Comparison of ENCODE assay signal across 1 cellular context in genomic region chr13:86402500-86402899, GRCh38.
TF ChIP-seq lines count a peak whose summit lies in the region.

No MANE protein-coding gene starts in this region.

TF ChIP-seq in GM12878, 131 proteins besides CTCF, POLR2A, EP300 and RAD21 (continued from another document):
- TF ChIP-seq, protein P1, sequence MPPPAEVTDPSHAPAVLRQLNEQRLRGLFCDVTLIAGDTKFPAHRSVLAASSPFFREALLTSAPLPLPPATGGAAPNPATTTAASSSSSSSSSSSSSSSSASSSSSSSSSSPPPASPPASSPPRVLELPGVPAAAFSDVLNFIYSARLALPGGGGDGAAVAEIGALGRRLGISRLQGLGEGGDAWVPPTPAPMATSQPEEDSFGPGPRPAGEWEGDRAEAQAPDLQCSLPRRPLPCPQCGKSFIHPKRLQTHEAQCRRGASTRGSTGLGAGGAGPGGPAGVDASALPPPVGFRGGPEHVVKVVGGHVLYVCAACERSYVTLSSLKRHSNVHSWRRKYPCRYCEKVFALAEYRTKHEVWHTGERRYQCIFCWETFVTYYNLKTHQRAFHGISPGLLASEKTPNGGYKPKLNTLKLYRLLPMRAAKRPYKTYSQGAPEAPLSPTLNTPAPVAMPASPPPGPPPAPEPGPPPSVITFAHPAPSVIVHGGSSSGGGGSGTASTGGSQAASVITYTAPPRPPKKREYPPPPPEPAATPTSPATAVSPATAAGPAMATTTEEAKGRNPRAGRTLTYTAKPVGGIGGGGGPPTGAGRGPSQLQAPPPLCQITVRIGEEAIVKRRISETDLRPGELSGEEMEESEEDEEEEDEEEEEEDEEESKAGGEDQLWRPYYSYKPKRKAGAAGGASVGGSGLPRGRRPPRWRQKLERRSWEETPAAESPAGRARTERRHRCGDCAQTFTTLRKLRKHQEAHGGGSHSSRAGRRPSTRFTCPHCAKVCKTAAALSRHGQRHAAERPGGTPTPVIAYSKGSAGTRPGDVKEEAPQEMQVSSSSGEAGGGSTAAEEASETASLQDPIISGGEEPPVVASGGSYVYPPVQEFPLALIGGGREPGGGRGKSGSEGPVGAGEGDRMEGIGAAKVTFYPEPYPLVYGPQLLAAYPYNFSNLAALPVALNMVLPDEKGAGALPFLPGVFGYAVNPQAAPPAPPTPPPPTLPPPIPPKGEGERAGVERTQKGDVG (CRISPR knock-in tag; IDR thresholded peaks at IDR 0.05), result no peak
- no peak for TF ChIP-seq NFYA (IDR thresholded peaks at IDR 0.05; ENCODE audit: borderline replicate concordance, low read depth, low read length)
- TF ChIP-seq GATAD2B (conservative IDR thresholded peaks at IDR 0.05; ENCODE audit: low read depth), result no peak
- TF ChIP-seq CHD2 (IDR thresholded peaks at IDR 0.05; ENCODE audit: borderline replicate concordance, low read depth, low read length), result no peak
